ENCODE assay signal across 8 cellular contexts in the genomic region with DNA sequence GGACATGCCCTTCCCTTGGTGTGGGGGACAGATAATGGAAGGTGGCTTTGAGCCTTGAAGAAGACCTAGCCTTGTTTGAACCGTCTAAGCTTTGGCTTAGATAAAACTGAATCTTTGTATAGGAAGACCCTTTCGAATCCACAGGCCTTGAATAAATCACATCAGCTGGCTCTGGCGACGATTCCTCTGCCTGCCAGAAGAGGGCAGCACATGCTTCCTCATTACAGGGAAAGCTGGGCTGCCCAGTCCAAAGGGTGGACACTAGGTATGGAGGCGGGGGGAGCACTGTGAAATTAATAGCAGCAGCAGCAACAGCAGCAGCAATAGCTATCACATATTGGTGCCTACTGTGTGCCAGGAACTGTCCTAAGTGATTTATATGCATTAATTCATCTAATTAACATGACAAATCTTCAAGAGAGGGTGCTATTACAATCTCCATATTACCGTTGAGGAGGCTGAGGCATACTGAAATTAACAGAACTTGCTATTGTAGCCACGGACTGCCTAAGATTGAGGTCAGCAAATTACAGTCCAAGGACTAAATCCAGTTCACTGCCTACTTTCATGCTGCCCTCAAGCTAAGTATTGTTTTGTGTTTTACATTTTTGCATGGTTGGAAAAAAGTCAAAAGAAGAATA.
DNase-seq lines count a peak whose midpoint lies in the region; ATAC-seq and TF ChIP-seq lines count a peak whose summit lies in the region.

No MANE protein-coding gene starts in this region.

- no peak overlapping the region for H3K4me3 Mint-ChIP-seq in Caco-2 (ENCODE audit: unreplicated experiment)
- H3K4me3 Mint-ChIP-seq in activated T-helper 17 cell treated with anti-CD3 and anti-CD28 coated beads, Interleukin-2, amount 50 U/mL, for 72 hours: no peak overlapping the region

- H3K9me3 Mint-ChIP-seq in Caco-2 (ENCODE audit: unreplicated experiment): no peaks in the 10 kb centered on the region
- no peaks in the 10 kb centered on the region for H3K9me3 Mint-ChIP-seq in activated T-helper 17 cell treated with anti-CD3 and anti-CD28 coated beads, Interleukin-2, amount 50 U/mL, for 72 hours

- H3K4me1 Mint-ChIP-seq in Caco-2 (ENCODE audit: low read depth, unreplicated experiment): no peaks in the 10 kb centered on the region
- peaks cover 5% of the 10 kb centered on the region for H3K4me1 Mint-ChIP-seq in activated T-helper 17 cell treated with anti-CD3 and anti-CD28 coated beads, Interleukin-2, amount 50 U/mL, for 72 hours

- intact Hi-C loops in Caco-2 (cut with micrococcal nuclease; ENCODE audit: unreplicated experiment) (loop anchor here (1.0 to 10.0 kb wide), 4 partner anchors 16 to 484 kb away; partner anchors contain the start of gene CLIC5), tibial artery (cut with DNase I; ENCODE audit: low total_unique reads) (no loop called here)

- H3K9me3 ChIP-seq in Caco-2: no peaks in the 10 kb centered on the region
- H3K9me3 ChIP-seq in tibial artery: no peaks in the 10 kb centered on the region

- CTCF ChIA-PET in Caco-2 (lab: Charles Lee): interaction anchor here (0.6 to 1.6 kb wide), 9 partner anchors 35 to 1199 kb away, joined by 3 to 5 read pairs (median 3); no protein-coding TSS in a partner anchor

- H3K4me1 ChIP-seq in Caco-2 (0 out of 2 replicates have a peak, but pooled peaks cover 4% of the 10 kb centered on the region), tibial artery (peaks cover 0 to 3% (median 0%) of the 10 kb centered on the region in 4 donors)

- H3K27me3 ChIP-seq in Caco-2 (replicated peaks; ENCODE audit: control insufficient read depth, insufficient read depth, low read length) (no peaks in the 10 kb centered on the region), tibial artery (peaks cover 0 to 3% of the 10 kb centered on the region in 2 donors)

- POLR2A ChIA-PET in Caco-2 (lab: Charles Lee): no interaction called here

- TF ChIP-seq CTCF in Caco-2 (IDR thresholded peaks at IDR 0.05; ENCODE audit: insufficient read depth in 1 of 2, low read depth in 1 of 2, low read length in 1 of 2, severe bottlenecking in 1 of 2, unreplicated experiment in 1 of 2): peak; percentile 92 to 93
- TF ChIP-seq CTCF in foreskin fibroblast (IDR thresholded peaks at IDR 0.05; ENCODE audit: low read depth, low read length): peak; percentile 97
- peak; percentile 83 to 96 for TF ChIP-seq CTCF in tibial artery (IDR thresholded peaks at IDR 0.05)

- no peak overlapping the region for H3K27ac ChIP-seq in tibial artery

- H3K36me3 Mint-ChIP-seq in Caco-2 (ENCODE audit: insufficient read depth, unreplicated experiment): no peaks in the 10 kb centered on the region
- H3K36me3 Mint-ChIP-seq in activated T-helper 17 cell treated with anti-CD3 and anti-CD28 coated beads, Interleukin-2, amount 50 U/mL, for 72 hours (ENCODE audit: low read depth): no peaks in the 10 kb centered on the region

- H3K27me3 Mint-ChIP-seq in Caco-2 (ENCODE audit: insufficient read depth, unreplicated experiment): no peaks in the 10 kb centered on the region
- no peaks in the 10 kb centered on the region for H3K27me3 Mint-ChIP-seq in activated T-helper 17 cell treated with anti-CD3 and anti-CD28 coated beads, Interleukin-2, amount 50 U/mL, for 72 hours

- no peak overlapping the region for H3K27ac Mint-ChIP-seq in Caco-2 (ENCODE audit: unreplicated experiment)
- H3K27ac Mint-ChIP-seq in activated T-helper 17 cell treated with anti-CD3 and anti-CD28 coated beads, Interleukin-2, amount 50 U/mL, for 72 hours: peak overlapping the region; percentile 50

- DNase-seq in Caco-2 (peak; percentile 69 to 75), HuH-7.5 (ENCODE audit: low spot score) (peak; percentile 45), RKO (ENCODE audit: low spot score) (peak; percentile 60), foreskin fibroblast (peak; percentile 26 to 74), occipital lobe (lab: John Stamatoyannopoulos, UW) (peak; percentile 28), tibial artery (peak; percentile 70 to 73)

- no peak overlapping the region for H3K4me3 ChIP-seq in Caco-2 (ENCODE audit: low read depth, low read length)
- H3K4me3 ChIP-seq in foreskin fibroblast (ENCODE audit: low read depth in 1 of 2, low read length in 2 of 2): no peak overlapping the region
- H3K4me3 ChIP-seq in tibial artery: no peak overlapping the region

- no TSS peak for BruUV-seq in Caco-2 (replicated peaks; lab: Mats Ljungman, UMichigan)

- ATAC-seq in activated T-helper 17 cell treated with anti-CD3 and anti-CD28 coated beads, Interleukin-2, amount 50 U/mL, for 72 hours (replicated peaks): peak; percentile 66
- no peak for ATAC-seq in GM21529 (IDR thresholded peaks at IDR 0.05; ENCODE audit: unreplicated experiment)

- no peaks in the 10 kb centered on the region for H3K36me3 ChIP-seq in Caco-2 (ENCODE audit: control insufficient read depth, insufficient read depth, low read length)
- no peaks in the 10 kb centered on the region for H3K36me3 ChIP-seq in tibial artery
